1 cellular context compared by ENCODE assay signal in genomic region chr6:2579241-2579761, GRCh38.
TF ChIP-seq lines count a peak whose summit lies in the region.

No MANE protein-coding gene starts in this region.

TF ChIP-seq in WTC11, 78 proteins besides CTCF, POLR2A, EP300 and RAD21 (continued from another document):
- TF ChIP-seq PRDM15 (CRISPR knock-in tag; IDR thresholded peaks at IDR 0.05) = no peak
- TF ChIP-seq MXD4 (CRISPR knock-in tag; IDR thresholded peaks at IDR 0.05; ENCODE audit: borderline replicate concordance) = no peak
- TF ChIP-seq GABPB1 (CRISPR knock-in tag; IDR thresholded peaks at IDR 0.05) = no peak
- TF ChIP-seq PRRX2 (CRISPR knock-in tag; IDR thresholded peaks at IDR 0.05) = no peak
